In the genomic region with DNA sequence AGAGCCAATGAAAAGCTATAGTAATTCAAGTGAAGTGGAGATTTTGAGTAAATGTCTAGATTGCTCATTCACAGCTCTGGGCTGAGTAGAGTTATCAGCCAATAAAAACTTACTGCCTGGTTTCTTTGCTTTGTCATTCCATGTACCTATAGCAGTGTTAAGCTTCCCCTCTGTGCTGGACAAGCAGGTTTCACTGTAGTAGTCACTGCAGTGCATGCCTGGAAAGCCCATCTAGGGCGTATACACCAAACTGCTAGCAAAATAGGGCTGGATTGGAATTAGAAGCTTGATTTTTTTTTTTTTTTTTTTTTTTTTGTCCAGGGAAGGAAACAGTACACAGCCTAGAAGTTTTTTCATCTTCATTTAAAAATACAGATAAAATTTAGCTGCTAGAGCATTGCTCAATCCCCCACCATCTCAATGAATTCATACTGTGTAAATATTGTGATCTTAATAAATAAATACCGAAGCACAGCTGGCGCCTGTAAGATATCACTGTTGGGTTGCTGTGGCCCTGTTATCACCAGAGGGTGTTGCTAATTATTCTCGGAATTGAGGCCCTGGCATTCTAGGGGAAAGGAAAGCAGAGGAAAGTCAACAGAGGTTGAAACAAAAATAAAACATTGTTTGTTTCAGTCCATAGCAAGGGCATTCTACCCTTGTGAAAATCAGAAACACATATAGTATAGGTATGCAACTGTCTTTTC, we compare ENCODE assay signal across 20 cellular contexts.
DNase-seq lines count a peak whose midpoint lies in the region; ATAC-seq and TF ChIP-seq lines count a peak whose summit lies in the region.
"Had no signal": no experiment of that assay in that cellular context is flagged by ENCODE, and none has a peak within 500 bp of the region (broad histone marks: within the 10 kb centered on the region; RNA-seq: fewer than 3 reads in every experiment).

No MANE protein-coding gene starts in this region.

- H3K4me3 Mint-ChIP-seq in nephron, result no peak overlapping the region
- H3K4me3 Mint-ChIP-seq: activated T-helper 1 cell treated with anti-CD3 and anti-CD28 coated beads, Interleukin-12 subunit alpha, Interleukin-12 subunit beta, Interleukin-2, Interleukin-4 antibody, amounts not matched to agents 30 ng/mL and 10 ng/mL and 1 ng/mL, durations not matched to agents 14 hours and 24 hours and 36 hours; B cell; naive thymus-derived CD4-positive, alpha-beta T cell; stimulated activated memory B cell treated with anti-CD40 and anti-IgM and Interleukin-4, amounts not matched to agents 10 μg/mL and 1 μg/mL and 100 μg/mL, for 72 hours had no signal

- H3K4me1 ChIP-seq in PC-9 (replicated peaks; ENCODE audit: insufficient read depth), result no peaks in the 10 kb centered on the region
- H3K4me1 ChIP-seq in vagina, result no peaks in the 10 kb centered on the region
- H3K4me1 ChIP-seq in mucosa of descending colon (ENCODE audit: low read depth), result no peaks in the 10 kb centered on the region

- intact Hi-C loops in PC-9 (cut with micrococcal nuclease; ENCODE audit: unreplicated experiment), result loop anchor here (10.0 kb wide), 1 partner anchor 391 kb away; no protein-coding TSS in a partner anchor
- intact Hi-C loops in Right ventricle myocardium superior (cut with DNase I), result no loop called here
- intact Hi-C loops in vagina (cut with DNase I), result no loop called here
- intact Hi-C loops in mucosa of descending colon (cut with DNase I, micrococcal nuclease), result no loop called here

- no peaks in the 10 kb centered on the region for H3K9me2 ChIP-seq in PC-9 (ENCODE audit: insufficient read depth)

- H3K9me3 Mint-ChIP-seq in nephron, result no peaks in the 10 kb centered on the region
- H3K9me3 Mint-ChIP-seq: stimulated activated memory B cell treated with anti-CD40 and anti-IgM and Interleukin-4, amounts not matched to agents 10 μg/mL and 1 μg/mL and 100 μg/mL, for 72 hours had no signal

- peaks cover 6% of the 10 kb centered on the region; the same call in 1 of the 2 replicates for H3K9me3 ChIP-seq in PC-9 (ENCODE audit: insufficient read depth, low read depth)
- no peaks in the 10 kb centered on the region for H3K9me3 ChIP-seq in vagina
- no peaks in the 10 kb centered on the region for H3K9me3 ChIP-seq in mucosa of descending colon

- no TSS peak for BruUV-seq in PC-9 (replicated peaks; lab: Mats Ljungman, UMichigan)

- POLR2A ChIA-PET in PC-9 (lab: Charles Lee; ENCODE audit: unreplicated experiment), result interaction anchor here (0.6 kb wide), 1 partner anchor 1007 kb away, joined by 3 read pairs; no protein-coding TSS in a partner anchor

- H3K79me2 ChIP-seq in PC-9 (ENCODE audit: low read depth), result no peaks in the 10 kb centered on the region

- TF ChIP-seq CTCF in PC-9 (conservative IDR thresholded peaks at IDR 0.05), result no peak
- no peak for TF ChIP-seq CTCF in nephron (IDR thresholded peaks at IDR 0.05; ENCODE audit: unreplicated experiment in 3 of 3)
- no peak for TF ChIP-seq CTCF in vagina (IDR thresholded peaks at IDR 0.05)
- TF ChIP-seq CTCF in mucosa of descending colon (IDR thresholded peaks at IDR 0.05), result no peak

- H3K36me3 Mint-ChIP-seq in nephron (ENCODE audit: low read depth), result no peaks in the 10 kb centered on the region
- H3K36me3 Mint-ChIP-seq: naive thymus-derived CD4-positive, alpha-beta T cell; stimulated activated memory B cell treated with anti-CD40 and anti-IgM and Interleukin-4, amounts not matched to agents 10 μg/mL and 1 μg/mL and 100 μg/mL, for 72 hours had no signal

- TF ChIP-seq POLR2A in vagina (IDR thresholded peaks at IDR 0.05), result no peak

- no peak overlapping the region for H2AFZ ChIP-seq in PC-9

- no peak overlapping the region for H3K4me2 ChIP-seq in PC-9

- peak; percentile 2 for DNase-seq in HT-29 (ENCODE audit: low spot score)
- peak; percentile 34 to 40 for DNase-seq in PC-9
- no peak for DNase-seq in Right ventricle myocardium superior
- no peak for DNase-seq in mesenteric fat pad (ENCODE audit: low spot score)
- no peak for DNase-seq in GM19240 (ENCODE audit: insufficient read length, low spot score)
- DNase-seq in vagina (ENCODE audit: extremely low spot score in 2 of 2), result no peak
- no peak for DNase-seq in mucosa of descending colon
- DNase-seq: activated CD4-positive, alpha-beta T cell treated with anti-CD3 and anti-CD28 coated beads, Interleukin-2, amount 50 U/mL, for 48 hours; amygdala; foreskin melanocyte; MV-4-11; naive thymus-derived CD4-positive, alpha-beta T cell; retina; stimulated activated CD4-positive, alpha-beta T cell treated with anti-CD3 and anti-CD28 coated beads, Interleukin-4, amount 100 ng/mL, for 4 hours; T-helper 2 cell had no signal

- ATAC-seq in Right ventricle myocardium superior (ENCODE audit: poor library complexity), result peak; percentile 96
- ATAC-seq in mucosa of descending colon, result no peak
- ATAC-seq: naive thymus-derived CD4-positive, alpha-beta T cell; stimulated activated memory B cell treated with anti-CD40 and anti-IgM and Interleukin-4, amounts not matched to agents 10 μg/mL and 1 μg/mL and 100 μg/mL, for 72 hours had no signal

- H3K27me3 ChIP-seq in PC-9 (ENCODE audit: insufficient read depth, low read depth) (no peaks in the 10 kb centered on the region), vagina (no peaks in the 10 kb centered on the region)

- CTCF ChIA-PET in PC-9 (lab: Charles Lee), result interaction anchor here (0.7 kb wide), 2 partner anchors 424 to 1789 kb away, joined by 4 to 5 read pairs; no protein-coding TSS in a partner anchor

- H3K4me3 ChIP-seq in PC-9, result no peak overlapping the region
- no peak overlapping the region for H3K4me3 ChIP-seq in vagina
- H3K4me3 ChIP-seq in mucosa of descending colon, result no peak overlapping the region

- no peaks in the 10 kb centered on the region for H3F3A ChIP-seq in PC-9 (ENCODE audit: insufficient read depth, low read depth)

- H3K27ac ChIP-seq in PC-9 (no peak overlapping the region), vagina (no peak overlapping the region)
- H3K27ac ChIP-seq: RWPE1 had no signal

- H4K20me1 ChIP-seq in PC-9 (ENCODE audit: insufficient read depth), result no peaks in the 10 kb centered on the region

- peak overlapping the region; percentile 73 to 84 (median 78) for H3K27ac Mint-ChIP-seq in nephron
- H3K27ac Mint-ChIP-seq: activated T-helper 1 cell treated with anti-CD3 and anti-CD28 coated beads, Interleukin-12 subunit alpha, Interleukin-12 subunit beta, Interleukin-2, Interleukin-4 antibody, amounts not matched to agents 30 ng/mL and 10 ng/mL and 1 ng/mL, durations not matched to agents 14 hours and 24 hours and 36 hours; B cell; naive thymus-derived CD4-positive, alpha-beta T cell; stimulated activated memory B cell treated with anti-CD40 and anti-IgM and Interleukin-4, amounts not matched to agents 10 μg/mL and 1 μg/mL and 100 μg/mL, for 72 hours had no signal

- H3K36me3 ChIP-seq in PC-9 (ENCODE audit: low read depth) (no peaks in the 10 kb centered on the region), vagina (no peaks in the 10 kb centered on the region), mucosa of descending colon (ENCODE audit: low read depth) (no peaks in the 10 kb centered on the region)

- peaks cover 5% of the 10 kb centered on the region for H3K4me1 Mint-ChIP-seq in nephron
- H3K4me1 Mint-ChIP-seq: B cell; naive thymus-derived CD4-positive, alpha-beta T cell; stimulated activated memory B cell treated with anti-CD40 and anti-IgM and Interleukin-4, amounts not matched to agents 10 μg/mL and 1 μg/mL and 100 μg/mL, for 72 hours had no signal

- no peaks in the 10 kb centered on the region for H3K27me3 Mint-ChIP-seq in nephron (ENCODE audit: low read depth)
- H3K27me3 Mint-ChIP-seq: B cell; stimulated activated memory B cell treated with anti-CD40 and anti-IgM and Interleukin-4, amounts not matched to agents 10 μg/mL and 1 μg/mL and 100 μg/mL, for 72 hours had no signal

Comparison
In these comparisons a context has a peak if more than half of its experiments do, and no peak if none do; other contexts are left out.
1. DNase-seq: peak in HT-29 (single experiment) and PC-9 (2 of 2); none in Right ventricle myocardium superior (single experiment), mesenteric fat pad (single experiment), GM19240 (single experiment), vagina (0 of 2) and mucosa of descending colon (0 of 3).